ENCODE assay signal across 8 cellular contexts in the genomic region with DNA sequence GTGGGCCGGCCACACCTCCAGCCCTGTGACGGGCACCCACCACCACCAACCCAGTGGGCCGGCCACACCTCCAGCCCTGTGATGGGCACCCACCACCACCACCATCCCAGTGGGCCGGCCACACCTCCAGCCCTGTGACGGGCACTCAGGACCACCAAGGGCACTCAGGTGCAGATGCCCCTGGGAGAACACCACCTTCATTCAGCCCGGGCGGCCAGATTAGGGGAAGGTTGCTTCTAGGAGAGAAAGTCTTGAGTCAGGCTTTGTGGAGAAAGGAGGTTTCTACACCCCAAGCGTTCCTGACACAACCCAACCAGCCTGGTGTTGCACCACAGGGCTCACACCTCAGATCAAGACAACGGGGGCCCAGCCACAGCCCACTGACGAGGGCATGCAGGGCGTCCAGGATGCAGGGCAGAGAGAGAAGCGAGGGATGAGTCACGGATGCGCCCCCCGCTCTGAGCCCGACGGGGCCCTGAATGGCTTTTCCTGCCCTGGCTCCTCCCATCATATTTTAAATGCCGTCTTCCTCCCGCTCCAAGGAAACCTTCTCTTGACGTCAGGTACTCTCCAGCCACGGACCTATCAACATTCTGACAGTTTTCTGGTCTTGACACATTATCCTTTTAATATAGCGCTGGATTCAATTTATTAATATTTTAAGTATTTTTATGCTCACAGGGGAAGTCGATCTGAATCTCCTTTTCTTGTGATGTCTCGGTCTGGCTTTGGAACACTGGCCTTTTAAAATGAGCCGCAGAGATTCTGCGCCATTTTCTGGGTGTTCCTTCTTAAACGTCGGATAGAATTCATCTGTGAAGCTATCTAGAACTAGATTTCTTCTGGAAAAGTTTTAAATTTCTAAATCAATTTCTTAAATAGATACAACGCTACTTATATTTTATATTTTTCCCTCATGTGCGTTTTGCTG. TPM values are rescaled to one million over a fixed set of nuclear protein-coding genes. Genes with fewer than 3 reads are reported as not detected.
A peak's percentile ranks its signal among the peaks of the same experiment; 100 is the strongest.
DNase-seq lines count a peak whose midpoint lies in the region; TF ChIP-seq lines count a peak whose summit lies in the region.

No MANE protein-coding gene starts in this region.

- peak; percentile 82 for DNase-seq in GM13977 (ENCODE audit: low spot score)
- DNase-seq in LHCN-M2 (ENCODE audit: low read depth), result peak; percentile 72
- peak; percentile 76 for DNase-seq in SK-MEL-5 (ENCODE audit: low read depth, low spot score)
- DNase-seq in activated naive CD4-positive, alpha-beta T cell treated with anti-CD3 and anti-CD28 coated beads, Interleukin-2, amount 50 U/mL, for 16 hours, result peak; percentile 64
- DNase-seq in germinal center (ENCODE audit: low spot score), result peak; percentile 87
- DNase-seq in non-pigmented ciliary epithelial cell (ENCODE audit: low read depth), result peak; percentile 49
- peak; percentile 67 for DNase-seq in stromal cell of bone marrow (ENCODE audit: low read depth)
- no peak for DNase-seq in COLO829 (ENCODE audit: low spot score)

- in situ Hi-C loops in GM13977 (cut with MboI; ENCODE audit: low pct_unique_long_range_greater_than_20kb, low sequenced_read_pairs, unreplicated experiment) (no loop called here), SK-MEL-5 (cut with HindIII; ENCODE audit: low pct_unique_long_range_greater_than_20kb, low sequenced_read_pairs) (no loop called here)

- no peak for TF ChIP-seq CTCF in GM13977 (IDR thresholded peaks at IDR 0.05; ENCODE audit: extremely low read depth, insufficient read depth, missing control alignments)

RNA-seq across cellular contexts. Expression of a gene that starts 0.6 kb away (rescaled TPM):
- 14.0 and 18.4 TPM in 2 replicates for total RNA-seq in LHCN-M2 (2014; rRNA removed)
- polyA plus RNA-seq in LHCN-M2 (2012), result 23.9 TPM
- total RNA-seq in SK-MEL-5 (2014; rRNA removed; shearing (Covaris generic)), result 4.3 and 6.4 TPM in 2 replicates
- polyA plus RNA-seq in SK-MEL-5 (2015; cell fraction: cytosol; rRNA removed), result 20.3 and 31.5 TPM in 2 replicates
- 4.0 and 10.8 TPM in 2 replicates for polyA plus RNA-seq in SK-MEL-5 (2015; cell fraction: nucleus; rRNA removed)

RNA-seq across cellular contexts. Expression of a gene that starts 29.5 kb away (rescaled TPM):
- 0.13 TPM in 1 of 2 replicates, not detected in the other for total RNA-seq in LHCN-M2 (2014; rRNA removed)
- polyA plus RNA-seq in LHCN-M2 (2012), result 0.06 TPM
- 0.11 TPM in 1 of 2 replicates, not detected in the other for total RNA-seq in SK-MEL-5 (2014; rRNA removed; shearing (Covaris generic))
- 0.14 TPM in 1 of 2 replicates, not detected in the other for polyA plus RNA-seq in SK-MEL-5 (2015; cell fraction: cytosol; rRNA removed)
- 0.76 and 4.9 TPM in 2 replicates for polyA plus RNA-seq in SK-MEL-5 (2015; cell fraction: nucleus; rRNA removed)

RNA-seq across cellular contexts. Expression of a gene that starts 43.7 kb away (rescaled TPM):
- total RNA-seq in LHCN-M2 (2014; rRNA removed), result 57.9 and 65.3 TPM in 2 replicates
- 58.1 TPM for polyA plus RNA-seq in LHCN-M2 (2012)
- total RNA-seq in SK-MEL-5 (2014; rRNA removed; shearing (Covaris generic)), result 15.6 and 19.3 TPM in 2 replicates
- polyA plus RNA-seq in SK-MEL-5 (2015; cell fraction: cytosol; rRNA removed), result 28.1 and 30.4 TPM in 2 replicates
- 103 and 112 TPM in 2 replicates for polyA plus RNA-seq in SK-MEL-5 (2015; cell fraction: nucleus; rRNA removed)
